Comparison of ENCODE assay signal across 35 cellular contexts in the genomic region with DNA sequence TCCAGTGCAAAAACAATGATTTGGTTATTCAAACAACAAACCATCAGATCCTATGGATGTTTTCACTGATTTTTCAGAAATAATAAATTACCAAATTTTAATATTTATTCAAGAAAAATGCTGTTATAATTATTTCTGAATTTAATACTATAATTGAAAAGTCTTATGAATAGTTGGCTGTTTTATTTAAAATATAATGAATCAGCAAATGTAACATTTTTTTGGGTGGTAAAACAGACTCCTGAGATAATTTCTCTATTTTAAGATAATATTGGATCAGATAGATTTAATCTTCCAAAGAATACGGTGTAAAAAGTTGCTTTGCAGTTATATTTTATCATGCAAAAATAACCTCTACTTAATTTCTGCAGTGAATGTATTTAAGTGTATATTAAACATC.
"Had no signal": no experiment of that assay in that cellular context is flagged by ENCODE, and none has a peak within 500 bp of the region (broad histone marks: within the 10 kb centered on the region; RNA-seq: fewer than 3 reads in every experiment).

No MANE protein-coding gene starts in this region.

- H3K9me3 ChIP-seq: MG63 had no signal

- DNase-seq: Kasumi-1, MG63, MM.1S, MV-4-11, NCI-H1048, NCI-H1092, NCI-H1092 treated with DMSO at 0.1 percent for 48 hours, NCI-H1105, NCI-H1105 treated with DMSO at 0.1 percent for 48 hours, NCI-H1417, NCI-H1417 treated with DMSO at 0.1 percent for 48 hours, NCI-H1436, NCI-H1436 treated with DMSO at 0.1 percent for 48 hours, NCI-H146, NCI-H1694, NCI-H1694 treated with DMSO at 0.1 percent for 48 hours, NCI-H187, NCI-H187 treated with DMSO at 0.1 percent for 48 hours, NCI-H1930, NCI-H2029, NCI-H2029 treated with DMSO at 0.1 percent for 48 hours, NCI-H2081, NCI-H2081 treated with DMSO at 0.1 percent for 48 hours, NCI-H2107, NCI-H2171, NCI-H2171 treated with DMSO at 0.1 percent for 48 hours, NCI-H2227 treated with DMSO at 0.1 percent for 48 hours, NCI-H226, NCI-H345, NCI-H446, NCI-H446 treated with DMSO at 0.1 percent for 48 hours, NCI-H510A, NCI-H510A treated with DMSO at 0.1 percent for 48 hours, NCI-H524, NCI-H524 treated with DMSO at 0.1 percent for 48 hours had no signal

- H3K4me3 ChIP-seq: MG63 had no signal

- H3K27me3 ChIP-seq: MG63 had no signal

- H3K36me3 ChIP-seq: MG63 had no signal
